In the genomic region with DNA sequence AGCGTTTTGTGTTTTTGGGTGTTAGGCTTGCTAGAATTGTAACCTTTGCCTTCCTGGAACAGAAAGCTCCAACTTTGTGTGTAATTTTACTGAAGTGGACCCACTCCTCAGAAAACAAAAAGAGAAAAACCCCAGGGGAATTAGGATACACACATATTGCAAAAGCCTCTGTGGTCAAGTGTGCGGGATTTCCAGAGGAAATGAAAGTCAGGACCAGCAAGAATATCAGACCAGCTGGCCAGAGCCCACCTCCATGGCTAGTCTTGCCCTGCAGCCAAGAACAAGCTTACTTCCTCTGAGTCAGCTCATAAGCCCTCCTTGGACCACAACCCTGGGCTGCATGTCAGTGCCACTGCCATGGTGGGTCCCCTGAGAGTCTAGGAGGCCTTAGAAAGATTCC, we compare ENCODE assay signal across 10 cellular contexts. TPM values are rescaled to one million over a fixed set of nuclear protein-coding genes. Genes with fewer than 3 reads are reported as not detected.
A peak's percentile ranks its signal among the peaks of the same experiment; 100 is the strongest.
DNase-seq lines count a peak whose midpoint lies in the region; ATAC-seq, FAIRE-seq and TF ChIP-seq lines count a peak whose summit lies in the region.
"Had no signal": no experiment of that assay in that cellular context is flagged by ENCODE, and none has a peak within 500 bp of the region (broad histone marks: within the 10 kb centered on the region; RNA-seq: fewer than 3 reads in every experiment).

No MANE protein-coding gene starts in this region.

- TF ChIP-seq POLR2A in H1 (IDR thresholded peaks at IDR 0.05; ENCODE audit: control extremely low read depth in 1 of 2, low read depth in 2 of 2, low read length in 2 of 2): no peak

- H3K79me1 ChIP-seq in H1 (ENCODE audit: low read depth, low read length) (no peaks in the 10 kb centered on the region), H9 (ENCODE audit: insufficient read depth, low read depth, low read length, poor library complexity, severe bottlenecking) (no peaks in the 10 kb centered on the region)

- H4K8ac ChIP-seq in H1 (ENCODE audit: extremely low read depth, insufficient read depth, low read length) (no peak overlapping the region), H9 (replicated peaks; ENCODE audit: insufficient read length, low read depth, low read length) (no peak overlapping the region)

- H4K91ac ChIP-seq in H1 (replicated peaks; ENCODE audit: insufficient read length, low read length) (no peak overlapping the region), H9 (ENCODE audit: insufficient read length, low read depth, low read length) (no peak overlapping the region)

- H2BK12ac ChIP-seq in H1 (ENCODE audit: low read depth, low read length) (peak overlapping the region; percentile 27; the same call in 1 of the 2 replicates), H9 (ENCODE audit: insufficient read length, low read depth, low read length) (no peak overlapping the region)

- H4K20me1 ChIP-seq in H1 (replicated peaks in 1 of 2; ENCODE audit: control insufficient read depth in 1 of 2, insufficient read depth in 2 of 2, low read length in 2 of 2) (no peaks in the 10 kb centered on the region), H9 (ENCODE audit: control insufficient read depth, insufficient read depth, insufficient read length) (no peaks in the 10 kb centered on the region)

- no peak for TF ChIP-seq RAD21 in H1 (IDR thresholded peaks at IDR 0.05 in 1 of 2, conservative IDR thresholded peaks at IDR 0.05 in 1 of 2; ENCODE audit: low read depth in 2 of 2, low read length in 2 of 2)

- H2BK120ac ChIP-seq in H1 (replicated peaks; ENCODE audit: low read depth, low read length): no peak overlapping the region
- H2BK120ac ChIP-seq in H9 (ENCODE audit: low read depth, low read length, poor library complexity, severe bottlenecking): no peak overlapping the region

- H3K4me1 ChIP-seq in H1 (replicated peaks in 1 of 4; ENCODE audit: control insufficient read depth in 3 of 4, insufficient read depth in 4 of 4, low read length in 3 of 4) (peaks cover 3 to 14% (median 5%) of the 10 kb centered on the region in 4 experiments), psoas muscle (no peaks in the 10 kb centered on the region), colonic mucosa (peaks cover 5% of the 10 kb centered on the region), H9 (ENCODE audit: insufficient read depth, low read length) (no peaks in the 10 kb centered on the region)
- no peaks in the 10 kb centered on the region for H3K4me1 ChIP-seq in effector memory CD4-positive, alpha-beta T cell (ENCODE audit: control insufficient read depth, insufficient read depth, low read length, poor library complexity, severe bottlenecking)

- 97% methylated on average over 2 of the region's 2 CpGs; no CpG with 5 or more reads in 1 of the 2 experiments for WGBS in H1 (ENCODE audit: extremely low coverage in 1 of 2, insufficient coverage in 1 of 2, insufficient read length in 1 of 2, insufficient replicate concordance in 2 of 2, low coverage in 1 of 2, low lambda C conversion rate in 2 of 2, missing lambda C conversion rate in 1 of 2), 2 experiments
- 19 to 47% (median 26%) methylated on average over 2 of the region's 2 CpGs for WGBS in psoas muscle, 3 donors
- no CpG with 5 or more reads among the region's 2 CpGs for WGBS in H9 (ENCODE audit: extremely low coverage, insufficient read length, low lambda C conversion rate)

- ATAC-seq in psoas muscle: peak; percentile 47 to 77 (median 64)

- no peak overlapping the region for H3T11ph ChIP-seq in H9 (ENCODE audit: low read length)

- H2BK15ac ChIP-seq in H1 (ENCODE audit: low read length) (no peak overlapping the region), H9 (ENCODE audit: low read depth, low read length) (no peak overlapping the region)

- H3K27ac Mint-ChIP-seq in H9: no peak overlapping the region

- FAIRE-seq in H1 (lab: Jason Lieb, UNC): no peak

- H3K36me3 ChIP-seq in MG63 (no peaks in the 10 kb centered on the region), H1 (ENCODE audit: control insufficient read depth in 2 of 4, insufficient read depth in 4 of 4, low read length in 3 of 4) (no peaks in the 10 kb centered on the region), psoas muscle (ENCODE audit: insufficient read depth in 1 of 2, low read depth in 1 of 2) (no peaks in the 10 kb centered on the region), colonic mucosa (no peaks in the 10 kb centered on the region)
- no peaks in the 10 kb centered on the region for H3K36me3 ChIP-seq in effector memory CD4-positive, alpha-beta T cell (ENCODE audit: control insufficient read depth, insufficient read depth, low read length)

- H3K9ac ChIP-seq in H1 (replicated peaks in 1 of 4; ENCODE audit: extremely low read depth in 1 of 4, low read depth in 3 of 4, low read length in 3 of 4) (no peak overlapping the region), colonic mucosa (ENCODE audit: low read depth in 2 of 2, low read length in 2 of 2) (no peak overlapping the region), H9 (ENCODE audit: extremely low read depth, insufficient read length, low read length) (no peak overlapping the region)

- H3K4ac ChIP-seq in H1 (replicated peaks; ENCODE audit: insufficient read length, low read depth, low read length) (no peak overlapping the region), H9 (ENCODE audit: low read depth, low read length) (no peak overlapping the region)

- no peak overlapping the region for H3K4me3 ChIP-seq in MG63
- no peak overlapping the region for H3K4me3 ChIP-seq in H1 (ENCODE audit: extremely low read depth in 1 of 4, insufficient read depth in 2 of 4, low read depth in 3 of 4, low read length in 4 of 4)
- H3K4me3 ChIP-seq in psoas muscle: no peak overlapping the region
- H3K4me3 ChIP-seq in colonic mucosa: no peak overlapping the region
- H3K4me3 ChIP-seq in effector memory CD4-positive, alpha-beta T cell (ENCODE audit: insufficient read depth, low read depth, low read length, poor library complexity, severe bottlenecking): no peak overlapping the region

- no peak overlapping the region for H4K5ac ChIP-seq in H1 (ENCODE audit: insufficient read length, low read depth, low read length)
- H4K5ac ChIP-seq in H9 (ENCODE audit: insufficient read length, low read depth, low read length): no peak overlapping the region

- H3K27ac ChIP-seq in H1 (ENCODE audit: low read depth, low read length): no peak overlapping the region
- no peak overlapping the region for H3K27ac ChIP-seq in psoas muscle
- no peak overlapping the region for H3K27ac ChIP-seq in colonic mucosa
- H3K27ac ChIP-seq in effector memory CD4-positive, alpha-beta T cell (ENCODE audit: insufficient read depth, low read length, poor library complexity, severe bottlenecking): no peak overlapping the region
- no peak overlapping the region for H3K27ac ChIP-seq in H9 (ENCODE audit: insufficient read length, low read depth, low read length)

- H3K23ac ChIP-seq in H1 (ENCODE audit: insufficient read length) (no peak overlapping the region), H9 (ENCODE audit: insufficient read length, low read depth, low read length) (no peak overlapping the region)

- no peak overlapping the region for H2AFZ ChIP-seq in H1 (ENCODE audit: low read length)
- no peak overlapping the region for H2AFZ ChIP-seq in H9 (ENCODE audit: low read length)

- H3K27me3 ChIP-seq in MG63 (no peaks in the 10 kb centered on the region), H1 (replicated peaks in 1 of 4; ENCODE audit: control insufficient read depth in 3 of 4, extremely low read depth in 1 of 4, insufficient read depth in 3 of 4, low read length in 3 of 4) (no peaks in the 10 kb centered on the region), psoas muscle (ENCODE audit: insufficient read depth in 3 of 3, low read length in 2 of 3) (peaks cover 0 to 11% (median 0%) of the 10 kb centered on the region in 3 donors), colonic mucosa (no peaks in the 10 kb centered on the region), H9 (ENCODE audit: insufficient read depth, low read length) (no peaks in the 10 kb centered on the region)
- H3K27me3 ChIP-seq in effector memory CD4-positive, alpha-beta T cell (replicated peaks; ENCODE audit: control insufficient read depth, insufficient read depth, low read length, poor library complexity, severe bottlenecking): no peaks in the 10 kb centered on the region

- DNase-seq in GM10266 (ENCODE audit: extremely low spot score) (peak; percentile 47), MG63 (peak; percentile 89), H1 (ENCODE audit: low read depth in 1 of 2, low spot score in 2 of 2) (no peak), psoas muscle (peak; percentile 47 to 64), colonic mucosa (no peak), H9 (no peak), NCI-H2227 treated with DMSO at 0.1 percent for 48 hours (lab: John Stamatoyannopoulos, UW) (no peak)
- DNase-seq in effector memory CD4-positive, alpha-beta T cell: no peak
- DNase-seq: activated CD4-positive, alpha-beta T cell treated with anti-CD3 and anti-CD28 coated beads for 4 hours; KG1 had no signal

- POLR2A ChIA-PET in H1 (lab: Charles Lee; ENCODE audit: partially characterized antibody): interaction anchor here (0.8 to 4.6 kb wide), 2 partner anchors 34 to 37 kb away, joined by 3 to 18 read pairs; partner anchors contain the start of gene FTH1

- H3K4me2 ChIP-seq in H1 (ENCODE audit: insufficient read depth in 1 of 2, low read depth in 2 of 2, low read length in 2 of 2) (no peak overlapping the region), H9 (ENCODE audit: insufficient read depth, insufficient read length, low read length) (no peak overlapping the region)

- H2AK5ac ChIP-seq in H1 (ENCODE audit: low read depth, low read length) (no peak overlapping the region), H9 (ENCODE audit: insufficient read length, low read length) (no peak overlapping the region)

- H2BK5ac ChIP-seq in H1 (ENCODE audit: low read depth, low read length) (no peak overlapping the region), H9 (ENCODE audit: insufficient read length, low read length) (no peak overlapping the region)

- intact Hi-C loops in psoas muscle (cut with DNase I): no loop called here
- intact Hi-C loops in colonic mucosa (cut with DNase I): no loop called here

- H3K27me3 Mint-ChIP-seq in H9 (ENCODE audit: low read depth): peaks cover 6% of the 10 kb centered on the region; the same call in 1 of the 2 replicates

- H3K23me2 ChIP-seq in H1 (ENCODE audit: low read depth, low read length) (no peaks in the 10 kb centered on the region), H9 (ENCODE audit: insufficient read length, low read depth, low read length, poor library complexity, severe bottlenecking) (no peaks in the 10 kb centered on the region)

- no peak overlapping the region for H3K18ac ChIP-seq in H1 (ENCODE audit: extremely low read depth, low read length)
- no peak overlapping the region for H3K18ac ChIP-seq in H9 (ENCODE audit: insufficient read length, low read depth, low read length)

- no peak for TF ChIP-seq EP300 in H1 (IDR thresholded peaks at IDR 0.05; ENCODE audit: borderline replicate concordance in 1 of 2, low read depth in 2 of 2, low read length in 2 of 2)

- peaks cover 3% of the 10 kb centered on the region; the same call in 1 of the 2 replicates for H3K9me3 ChIP-seq in MG63
- no peaks in the 10 kb centered on the region for H3K9me3 ChIP-seq in H1 (ENCODE audit: insufficient read depth in 2 of 2, low read depth in 1 of 2, low read length in 1 of 2)
- no peaks in the 10 kb centered on the region for H3K9me3 ChIP-seq in psoas muscle
- no peaks in the 10 kb centered on the region for H3K9me3 ChIP-seq in colonic mucosa
- H3K9me3 ChIP-seq in effector memory CD4-positive, alpha-beta T cell (ENCODE audit: control insufficient read depth, low read length): peaks cover 3% of the 10 kb centered on the region
- H3K9me3 ChIP-seq in H9 (ENCODE audit: control insufficient read depth, low read depth, low read length): no peaks in the 10 kb centered on the region

- no peak overlapping the region for H3K4me3 Mint-ChIP-seq in H9

- H3K9me3 Mint-ChIP-seq in H9: peaks cover 5 to 8% of the 10 kb centered on the region in 2 experiments

- H3K79me2 ChIP-seq in H1 (ENCODE audit: control insufficient read depth in 1 of 2, insufficient read depth in 2 of 2, low read length in 2 of 2): no peaks in the 10 kb centered on the region
- H3K79me2 ChIP-seq in H9 (ENCODE audit: insufficient read depth, low read length): no peaks in the 10 kb centered on the region

- no peak overlapping the region for H3K56ac ChIP-seq in H1 (replicated peaks; ENCODE audit: insufficient read length, low read depth, low read length)
- no peak overlapping the region for H3K56ac ChIP-seq in H9 (ENCODE audit: insufficient read length, low read depth, low read length)

- no peak overlapping the region for H2BK20ac ChIP-seq in H1 (ENCODE audit: low read length)
- H2BK20ac ChIP-seq in H9 (ENCODE audit: low read depth, low read length, poor library complexity, severe bottlenecking): no peak overlapping the region

- H3K36me3 Mint-ChIP-seq in H9 (ENCODE audit: insufficient read depth in 1 of 3, low read depth in 3 of 3): peaks cover 1 to 5% (median 3%) of the 10 kb centered on the region in 3 experiments; a peak in 6 of 7 replicates

- TF ChIP-seq CTCF in GM10266 (IDR thresholded peaks at IDR 0.05; ENCODE audit: control insufficient read depth, insufficient read depth, low read depth, missing control alignments): no peak
- no peak for TF ChIP-seq CTCF in H1 (IDR thresholded peaks at IDR 0.05; ENCODE audit: control extremely low read depth in 1 of 3, insufficient read depth in 1 of 3, low read depth in 1 of 3, low read length in 3 of 3)
- TF ChIP-seq CTCF in psoas muscle (IDR thresholded peaks at IDR 0.05): no peak
- no peak for TF ChIP-seq CTCF in colonic mucosa (IDR thresholded peaks at IDR 0.05)
- no peak for TF ChIP-seq CTCF in H9 (conservative IDR thresholded peaks at IDR 0.05)

- no peak overlapping the region for H3K14ac ChIP-seq in H1 (ENCODE audit: insufficient read length)
- no peak overlapping the region for H3K14ac ChIP-seq in H9 (ENCODE audit: insufficient read depth, low read length)

- CTCF ChIA-PET in H1 (lab: Charles Lee; ENCODE audit: partially characterized antibody): interaction anchor here (1.1 to 2.2 kb wide), 2 partner anchors 12 to 78 kb away, joined by 3 to 7 read pairs; no protein-coding TSS in a partner anchor

- peaks cover 16 to 22% of the 10 kb centered on the region in 2 experiments for H3K4me1 Mint-ChIP-seq in H9

RNA-seq across cellular contexts. Expression of gene FTH1, which starts 37.0 kb away (rescaled TPM):
- 301 and 415 TPM in 2 replicates for total RNA-seq in MG63 (2014; rRNA removed; shearing (Covaris generic); ENCODE audit: low replicate concordance)
- total RNA-seq in H1 (2021; fragmentation: NEBNext Ultra II Directional; extraction: Animal tissue kit (Norgen Biotek cat#: 25700)): 1,461 and 1,535 TPM in 2 replicates
- polyA plus RNA-seq in H1 (2011; rRNA removed) (895 and 1,153 TPM in 2 replicates), psoas muscle (over 10,000 TPM in 1 of 3 donors, 1,000 to 10,000 TPM in 2; 2,316 to 16,176 (median 3,132) TPM)
- polyA plus RNA-seq in H1 (2011; cell fraction: cytosol; rRNA removed): 859 TPM
- polyA plus RNA-seq in H1 (2011; cell fraction: nucleus; rRNA removed): 858 TPM
- polyA plus RNA-seq in H1 (2012, experiment 1 of 2): 2,371 to 2,868 TPM (median 2,459 TPM) in 4 replicates
- 3,437 TPM for polyA plus RNA-seq in H1 (2012, experiment 2 of 2)
- 1,345 TPM for polyA plus RNA-seq in H1 (2013, experiment 1 of 2)
- 1,427 TPM for polyA plus RNA-seq in H1 (2013, experiment 2 of 2)
- 388 and 391 TPM in 2 replicates for polyA minus RNA-seq in H1 (2011; rRNA and poly(A)+ RNA removed)
- polyA minus RNA-seq in H1 (2011; cell fraction: cytosol; rRNA and poly(A)+ RNA removed): 705 TPM
- polyA minus RNA-seq in H1 (2011; cell fraction: nucleus; rRNA and poly(A)+ RNA removed): 403 TPM
- total RNA-seq in psoas muscle (1,000 to 10,000 TPM; 2,269 to 5,499 (median 3,297) TPM), colonic mucosa (1,000 to 10,000 TPM; 5,286 to 5,395 TPM), H9 (2021) (1,505 and 1,558 TPM in 2 replicates)

RNA-seq across cellular contexts. Expression of gene BEST1, which starts 54.3 kb away (rescaled TPM):
- not detected in 2 replicates for total RNA-seq in MG63 (2014; rRNA removed; shearing (Covaris generic); ENCODE audit: low replicate concordance)
- 0.22 and 0.23 TPM in 2 replicates for total RNA-seq in H1 (2021; fragmentation: NEBNext Ultra II Directional; extraction: Animal tissue kit (Norgen Biotek cat#: 25700))
- polyA plus RNA-seq in H1 (2011; rRNA removed) (0.62 and 1.4 TPM in 2 replicates), psoas muscle (1 to 10 TPM; 1.3 to 9.8 (median 1.5) TPM)
- polyA plus RNA-seq in H1 (2011; cell fraction: cytosol; rRNA removed): 1.7 TPM
- 3.9 TPM for polyA plus RNA-seq in H1 (2011; cell fraction: nucleus; rRNA removed)
- polyA plus RNA-seq in H1 (2012, experiment 1 of 2): 0.43 to 0.91 TPM (median 0.72 TPM) in 4 replicates
- 1.0 TPM for polyA plus RNA-seq in H1 (2012, experiment 2 of 2)
- 0.08 TPM for polyA plus RNA-seq in H1 (2013, experiment 1 of 2)
- 0.09 TPM for polyA plus RNA-seq in H1 (2013, experiment 2 of 2)
- polyA minus RNA-seq in H1 (2011; rRNA and poly(A)+ RNA removed): 0.95 and 1.1 TPM in 2 replicates
- 0.81 TPM for polyA minus RNA-seq in H1 (2011; cell fraction: cytosol; rRNA and poly(A)+ RNA removed)
- polyA minus RNA-seq in H1 (2011; cell fraction: nucleus; rRNA and poly(A)+ RNA removed): 2.9 TPM
- total RNA-seq in psoas muscle (1 to 10 TPM in 2 of 4 donors, under 1 TPM in 2; 0.81 to 2.1 (median 1.2) TPM), colonic mucosa (under 1 TPM; 0.58 to 0.77 TPM), H9 (2021) (0.18 and 0.24 TPM in 2 replicates)

Comparison
In these comparisons a context has a peak if more than half of its experiments do, and no peak if none do; other contexts are left out.
1. DNase-seq: peak in GM10266 (single experiment), MG63 (single experiment) and psoas muscle (2 of 2); none in H1 (0 of 2), colonic mucosa (single experiment), effector memory CD4-positive, alpha-beta T cell (0 of 3), H9 (single experiment) and NCI-H2227 treated with DMSO at 0.1 percent for 48 hours (single experiment).